Comparison of ENCODE assay signal across 1 cellular context in genomic region chr22:41688365-41689211, GRCh38.
A peak's percentile ranks its signal among the peaks of the same experiment; 100 is the strongest.
TF ChIP-seq lines count a peak whose summit lies in the region.

Gene SNU13, minus strand, starts transcription at chr22:41688867. Its CDS starts 71 bp downstream, at chr22:41688796.

TF ChIP-seq in K562, 482 proteins besides CTCF, POLR2A, EP300 and RAD21 (continued from another document and continues in another):
- no peak for TF ChIP-seq ZNF395 (CRISPR knock-in tag; IDR thresholded peaks at IDR 0.05)
- no peak for TF ChIP-seq RBM34 (IDR thresholded peaks at IDR 0.05; ENCODE audit: borderline replicate concordance, insufficient read depth, low read length)
- TF ChIP-seq KLF1 (tag; IDR thresholded peaks at IDR 0.05), result peak; percentile 58; the same call in 1 of the 2 replicates
- peak in 1 of 2 experiments; percentile 48; a peak in 1 of 4 replicates for TF ChIP-seq ZNF639 (CRISPR knock-in tag; conservative IDR thresholded peaks at IDR 0.05 in 1 of 2, IDR thresholded peaks at IDR 0.05 in 1 of 2)
- TF ChIP-seq E2F6 (IDR thresholded peaks at IDR 0.05; ENCODE audit: borderline replicate concordance in 1 of 2, extremely low read depth in 1 of 2, insufficient read depth in 1 of 2, insufficient read length in 1 of 2, low read depth in 1 of 2, low read length in 1 of 2, poor library complexity in 1 of 2, severe bottlenecking in 1 of 2), result peak; percentile 82 to 87
- peak; percentile 93 for TF ChIP-seq ZBTB40 (IDR thresholded peaks at IDR 0.05)
- no peak for TF ChIP-seq ZBTB40 (CRISPR knock-in tag; IDR thresholded peaks at IDR 0.05)
- peak; percentile 75 for TF ChIP-seq HMGN3 (IDR thresholded peaks at IDR 0.05; ENCODE audit: borderline replicate concordance, extremely low read depth, insufficient read length, low read depth, low read length)
- peak; percentile 90 for TF ChIP-seq TFAP4 (CRISPR knock-in tag; IDR thresholded peaks at IDR 0.05; ENCODE audit: borderline replicate concordance)
- no peak for TF ChIP-seq TAL1 (IDR thresholded peaks at IDR 0.05)
- TF ChIP-seq ZBTB33 (CRISPR knock-in tag; IDR thresholded peaks at IDR 0.05), result no peak
- TF ChIP-seq C11orf30 (IDR thresholded peaks at IDR 0.05; ENCODE audit: low read depth), result peak; percentile 77
- peak; percentile 84 for TF ChIP-seq CXXC5 (CRISPR knock-in tag; IDR thresholded peaks at IDR 0.05)
- TF ChIP-seq MGA (IDR thresholded peaks at IDR 0.05), result peak; percentile 18
- TF ChIP-seq EP400 (IDR thresholded peaks at IDR 0.05), result peak; percentile 85
- peak; percentile 10 for TF ChIP-seq MEIS2 (IDR thresholded peaks at IDR 0.05; ENCODE audit: partially characterized antibody)
- TF ChIP-seq MAX (CRISPR knock-in tag; IDR thresholded peaks at IDR 0.05), result peak; percentile 71
- TF ChIP-seq ELF1 (tag; IDR thresholded peaks at IDR 0.05), result peak; percentile 48; the same call in 1 of the 2 replicates
- TF ChIP-seq ARID1B (IDR thresholded peaks at IDR 0.05), result peak; percentile 19; the same call in 1 of the 2 replicates
- TF ChIP-seq JUND (IDR thresholded peaks at IDR 0.05; ENCODE audit: borderline replicate concordance, low read depth, low read length), result 0 out of 2 replicates have a peak, but pooled peaks have one; percentile 43
- no peak; the same call in 2 of the 3 replicates for TF ChIP-seq JUND (tag; IDR thresholded peaks at IDR 0.05; ENCODE audit: borderline replicate concordance, low read depth, low read length)
- peak; percentile 10; the same call in 1 of the 2 replicates for TF ChIP-seq MXI1 (IDR thresholded peaks at IDR 0.05; ENCODE audit: low read depth, low read length)
